Comparison of ENCODE assay signal across 8 cellular contexts in genomic region chr3:197750396-197750831, GRCh38. TPM values are rescaled to one million over a fixed set of nuclear protein-coding genes. Genes with fewer than 3 reads are reported as not detected.
DNase-seq lines count a peak whose midpoint lies in the region; ATAC-seq and TF ChIP-seq lines count a peak whose summit lies in the region.

No MANE protein-coding gene starts in this region.

- no peaks in the 10 kb centered on the region for H3K9me3 ChIP-seq in CD4-positive, alpha-beta memory T cell (ENCODE audit: control insufficient read depth in 1 of 2, low read length in 2 of 2)
- H3K9me3 ChIP-seq in SJCRH30 (replicated peaks) = no peaks in the 10 kb centered on the region
- H3K9me3 ChIP-seq in tibial nerve = no peaks in the 10 kb centered on the region

- TF ChIP-seq CTCF in glutamatergic neuron (IDR thresholded peaks at IDR 0.05; ENCODE audit: partially characterized antibody, unreplicated experiment) (no peak), tibial nerve (IDR thresholded peaks at IDR 0.05) (peak in 3 of 5 experiments; percentile 7 to 26 (median 10))

- intact Hi-C loops in CD4-positive, alpha-beta memory T cell (cut with micrococcal nuclease) = loop anchor here (1.0 to 5.0 kb wide), 5 partner anchors 40 to 202 kb away; partner anchors contain the start of genes BDH1, LRCH3 and RPL35A

- peak overlapping the region; percentile 90 to 98 (median 95) for H3K27ac Mint-ChIP-seq in CD4-positive, alpha-beta memory T cell
- H3K27ac Mint-ChIP-seq in activated naive CD4-positive, alpha-beta T cell treated with anti-CD3 and anti-CD28 coated beads, Interleukin-2, amount 50 U/mL, for 72 hours = peak overlapping the region; percentile 90 to 92
- H3K27ac Mint-ChIP-seq in glutamatergic neuron (ENCODE audit: unreplicated experiment) = peak overlapping the region; percentile 89

- peak overlapping the region; percentile 75 to 89 for H3K4me3 ChIP-seq in CD4-positive, alpha-beta memory T cell (ENCODE audit: low read length in 2 of 2)
- peak overlapping the region; percentile 85 for H3K4me3 ChIP-seq in SJCRH30
- peak overlapping the region; percentile 79 to 96 (median 90) for H3K4me3 ChIP-seq in tibial nerve

- CTCF ChIA-PET in CD4-positive, alpha-beta memory T cell (lab: Charles Lee; ENCODE audit: partially characterized antibody) = interaction anchor here (0.7 to 1.7 kb wide), 7 partner anchors 27 to 151 kb away, joined by 3 to 7 read pairs (median 4); no protein-coding TSS in a partner anchor

- no peaks in the 10 kb centered on the region for H3K36me3 ChIP-seq in CD4-positive, alpha-beta memory T cell (ENCODE audit: insufficient read depth, low read length)
- H3K36me3 ChIP-seq in SJCRH30 (no peaks in the 10 kb centered on the region), tibial nerve (no peaks in the 10 kb centered on the region)

- peak; percentile 61 to 71 (median 65) for DNase-seq in CD4-positive, alpha-beta memory T cell
- DNase-seq in HPDE6-E6E7 (ENCODE audit: extremely low spot score) = peak; percentile 42
- DNase-seq in SJCRH30 = peak; percentile 64 to 77
- peak; percentile 56 to 70 for DNase-seq in activated naive CD4-positive, alpha-beta T cell treated with anti-CD3 and anti-CD28 coated beads, Interleukin-2, amount 50 U/mL, for 72 hours (ENCODE audit: low spot score in 2 of 2)
- DNase-seq in glutamatergic neuron = peak; percentile 75
- DNase-seq in occipital lobe (lab: John Stamatoyannopoulos, UW) = peak; percentile 47
- peak; percentile 41 to 53 for DNase-seq in tibial nerve (ENCODE audit: low spot score in 2 of 2)

- WGBS in tibial nerve, 2 donors = 0 to 1% methylated on average over 10 to 39 of the region's 43 CpGs

- POLR2A ChIA-PET in CD4-positive, alpha-beta memory T cell (lab: Charles Lee; ENCODE audit: partially characterized antibody) = interaction anchor here (0.6 to 4.2 kb wide), 6 partner anchors 14 to 199 kb away, joined by 3 to 42 read pairs (median 18); partner anchors contain the start of genes LRCH3, RPL35A and RUBCN

- peak overlapping the region; percentile 93 to 99 (median 96) for H3K4me3 Mint-ChIP-seq in CD4-positive, alpha-beta memory T cell
- peak overlapping the region; percentile 95 for H3K4me3 Mint-ChIP-seq in glutamatergic neuron (ENCODE audit: unreplicated experiment)

- no peaks in the 10 kb centered on the region for H3K9me3 Mint-ChIP-seq in CD4-positive, alpha-beta memory T cell
- H3K9me3 Mint-ChIP-seq in activated naive CD4-positive, alpha-beta T cell treated with anti-CD3 and anti-CD28 coated beads, Interleukin-2, amount 50 U/mL, for 72 hours = no peaks in the 10 kb centered on the region
- H3K9me3 Mint-ChIP-seq in glutamatergic neuron (ENCODE audit: unreplicated experiment) = peaks cover 11% of the 10 kb centered on the region

- no peaks in the 10 kb centered on the region for H3K27me3 ChIP-seq in CD4-positive, alpha-beta memory T cell (ENCODE audit: insufficient read depth, low read length)
- H3K27me3 ChIP-seq in SJCRH30 = no peaks in the 10 kb centered on the region
- no peaks in the 10 kb centered on the region for H3K27me3 ChIP-seq in tibial nerve

- peak in 1 of 2 donors; percentile 35 for TF ChIP-seq POLR2A in tibial nerve (IDR thresholded peaks at IDR 0.05)

- peaks cover 0 to 2% of the 10 kb centered on the region in 2 donors for H3K27me3 Mint-ChIP-seq in CD4-positive, alpha-beta memory T cell
- H3K27me3 Mint-ChIP-seq in glutamatergic neuron (ENCODE audit: unreplicated experiment) = peaks cover 4% of the 10 kb centered on the region

- H3K4me1 ChIP-seq in CD4-positive, alpha-beta memory T cell (ENCODE audit: insufficient read depth, low read length) = peaks cover 51% of the 10 kb centered on the region
- H3K4me1 ChIP-seq in SJCRH30 (peaks cover 5% of the 10 kb centered on the region; the same call in 1 of the 2 replicates), tibial nerve (peaks cover 0 to 62% (median 29%) of the 10 kb centered on the region in 4 donors)

- ATAC-seq in GM19455 (IDR thresholded peaks at IDR 0.05; ENCODE audit: unreplicated experiment) = peak; percentile 43
- peak; percentile 46 to 72 for ATAC-seq in activated naive CD4-positive, alpha-beta T cell treated with anti-CD3 and anti-CD28 coated beads, Interleukin-2, amount 50 U/mL, for 72 hours

- peak overlapping the region; percentile 86 for H3K27ac ChIP-seq in CD4-positive, alpha-beta memory T cell (ENCODE audit: low read depth, low read length)
- H3K27ac ChIP-seq in SJCRH30 (peak overlapping the region; percentile 58), tibial nerve (peak overlapping the region; percentile 93 to 99 (median 94))

- peak in 1 of 2 donors; percentile 6 for TF ChIP-seq EP300 in tibial nerve (IDR thresholded peaks at IDR 0.05)

- peaks cover 30 to 58% (median 42%) of the 10 kb centered on the region in 4 donors for H3K4me1 Mint-ChIP-seq in CD4-positive, alpha-beta memory T cell
- H3K4me1 Mint-ChIP-seq in glutamatergic neuron (ENCODE audit: low read depth, unreplicated experiment) = peaks cover 4% of the 10 kb centered on the region

- H3K36me3 Mint-ChIP-seq in CD4-positive, alpha-beta memory T cell = peaks cover 0 to 13% of the 10 kb centered on the region in 2 donors
- peaks cover 9 to 10% of the 10 kb centered on the region in 2 donors for H3K36me3 Mint-ChIP-seq in activated naive CD4-positive, alpha-beta T cell treated with anti-CD3 and anti-CD28 coated beads, Interleukin-2, amount 50 U/mL, for 72 hours
- H3K36me3 Mint-ChIP-seq in glutamatergic neuron (ENCODE audit: unreplicated experiment) = no peaks in the 10 kb centered on the region

RNA-seq across cellular contexts. Expression of gene FYTTD1, which starts 0.7 kb away (rescaled TPM):
- 10 to 100 TPM; 60.0 to 60.2 TPM for total RNA-seq in CD4-positive, alpha-beta memory T cell
- polyA plus RNA-seq in CD4-positive, alpha-beta memory T cell = 100 to 1,000 TPM in 1 of 2 donors, 10 to 100 TPM in 1; 98.6 to 120 TPM
- 61.4 and 67.4 TPM in 2 replicates for total RNA-seq in SJCRH30 (2014; rRNA removed; shearing (Covaris generic))
- total RNA-seq in activated naive CD4-positive, alpha-beta T cell treated with anti-CD3 and anti-CD28 coated beads, Interleukin-2, amount 50 U/mL, for 72 hours = 10 to 100 TPM; 23.1 to 29.4 TPM
- total RNA-seq in glutamatergic neuron (ENCODE audit: unreplicated experiment) (51.6 TPM), occipital lobe (67.4 TPM), tibial nerve (10 to 100 TPM; 27.2 to 48.6 (median 41.2) TPM)

RNA-seq across cellular contexts. Expression of gene RUBCN, which starts 13.7 kb away (rescaled TPM):
- total RNA-seq in CD4-positive, alpha-beta memory T cell = 10 to 100 TPM; 64.0 to 69.6 TPM
- 10 to 100 TPM; 13.2 to 26.5 TPM for polyA plus RNA-seq in CD4-positive, alpha-beta memory T cell
- total RNA-seq in SJCRH30 (2014; rRNA removed; shearing (Covaris generic)) = 15.4 and 16.1 TPM in 2 replicates
- total RNA-seq in activated naive CD4-positive, alpha-beta T cell treated with anti-CD3 and anti-CD28 coated beads, Interleukin-2, amount 50 U/mL, for 72 hours = 10 to 100 TPM; 26.0 to 49.3 TPM
- 46.1 TPM for total RNA-seq in glutamatergic neuron (ENCODE audit: unreplicated experiment)
- 29.3 TPM for total RNA-seq in occipital lobe
- total RNA-seq in tibial nerve = 100 to 1,000 TPM in 2 of 4 donors, 10 to 100 TPM in 2; 63.6 to 168 (median 102) TPM

RNA-seq across cellular contexts. Expression of gene LRCH3, which starts 40.6 kb away (rescaled TPM):
- total RNA-seq in CD4-positive, alpha-beta memory T cell = 10 to 100 TPM; 76.0 to 87.7 TPM
- 10 to 100 TPM in 1 of 2 donors, 1 to 10 TPM in 1; 7.4 to 21.5 TPM for polyA plus RNA-seq in CD4-positive, alpha-beta memory T cell
- 79.8 and 144 TPM in 2 replicates for total RNA-seq in SJCRH30 (2014; rRNA removed; shearing (Covaris generic))
- 10 to 100 TPM; 25.0 to 74.9 TPM for total RNA-seq in activated naive CD4-positive, alpha-beta T cell treated with anti-CD3 and anti-CD28 coated beads, Interleukin-2, amount 50 U/mL, for 72 hours
- 79.0 TPM for total RNA-seq in glutamatergic neuron (ENCODE audit: unreplicated experiment)
- 71.4 TPM for total RNA-seq in occipital lobe
- 10 to 100 TPM; 47.3 to 74.1 (median 70.6) TPM for total RNA-seq in tibial nerve

Comparison
In these comparisons a context has a peak if more than half of its experiments do, and no peak if none do; other contexts are left out.
1. Peak in every context shown above with its lines: DNase-seq, ATAC-seq, H3K4me3 ChIP-seq and H3K27ac ChIP-seq.